In genomic region chr18:70046207-70046606, GRCh38 we compare ENCODE assay signal across 16 cellular contexts.
DNase-seq lines count a peak whose midpoint lies in the region; ATAC-seq and TF ChIP-seq lines count a peak whose summit lies in the region.
"Had no signal": no experiment of that assay in that cellular context is flagged by ENCODE, and none has a peak within 500 bp of the region (broad histone marks: within the 10 kb centered on the region; RNA-seq: fewer than 3 reads in every experiment).

No MANE protein-coding gene starts in this region.

- peak overlapping the region; percentile 76 for H4K91ac ChIP-seq in IMR-90 (ENCODE audit: insufficient read depth, low read depth, low read length)

- no peak overlapping the region for H2AK9ac ChIP-seq in IMR-90 (replicated peaks; ENCODE audit: low read depth, low read length, poor library complexity)

- TF ChIP-seq POLR2A in IMR-90 (IDR thresholded peaks at IDR 0.05; ENCODE audit: low read depth, low read length) = no peak

- in situ Hi-C loops in IMR-90 (cut with MboI; ENCODE audit: low sequenced_read_pairs) = no loop called here

- H2BK20ac ChIP-seq in IMR-90 (ENCODE audit: low read depth, low read length) = peak overlapping the region; percentile 78; the same call in 1 of the 2 replicates

- H4K20me1 ChIP-seq in IMR-90 (ENCODE audit: insufficient read depth, low read length) = no peaks in the 10 kb centered on the region

- CTCF ChIA-PET in IMR-90 (lab: Yijun Ruan, JAX) = no interaction called here

- H3K36me3 ChIP-seq in IMR-90 (ENCODE audit: control insufficient read depth, insufficient read depth, low read length) = no peaks in the 10 kb centered on the region; the same call in 1 of the 2 replicates
- peaks cover 4% of the 10 kb centered on the region for H3K36me3 ChIP-seq in skeletal muscle satellite cell (ENCODE audit: insufficient read depth, low read length)

- POLR2A ChIA-PET in IMR-90 (lab: Charles Lee; ENCODE audit: unreplicated experiment) = no interaction called here

- peak overlapping the region; percentile 60; the same call in 1 of the 2 replicates for H2AK5ac ChIP-seq in IMR-90 (ENCODE audit: low read depth, low read length)

- peak overlapping the region; percentile 94; the same call in 1 of the 2 replicates for H4K5ac ChIP-seq in IMR-90 (ENCODE audit: low read depth, low read length)

- H3K79me1 ChIP-seq in IMR-90 (ENCODE audit: low read depth in 1 of 2, low read length in 2 of 2) = peaks cover 0 to 13% of the 10 kb centered on the region in 2 experiments; a peak in 2 of 4 replicates

- H4K8ac ChIP-seq in IMR-90 (ENCODE audit: low read depth in 2 of 2, low read length in 2 of 2) = peak overlapping the region; percentile 46 to 75

- dilution Hi-C loops in IMR-90 (cut with HindIII; ENCODE audit: low sequenced_read_pairs, unreplicated experiment) = no loop called here

- H3K4me1 ChIP-seq in IMR-90 (ENCODE audit: control insufficient read depth, insufficient read depth, low read length) (peaks cover 9% of the 10 kb centered on the region), skeletal muscle satellite cell (ENCODE audit: control insufficient read depth, insufficient read depth, low read length) (peaks cover 53% of the 10 kb centered on the region)

- peaks cover 4% of the 10 kb centered on the region; the same call in 1 of the 2 replicates for H3K9me1 ChIP-seq in IMR-90 (ENCODE audit: insufficient read depth, low read length)

- peak overlapping the region; percentile 44 for H2AFZ ChIP-seq in IMR-90 (replicated peaks; ENCODE audit: low read length, poor library complexity)

- no peak overlapping the region for H3K23ac ChIP-seq in IMR-90 (ENCODE audit: low read depth, low read length)

- H3K27me3 ChIP-seq in IMR-90 (ENCODE audit: control insufficient read depth, insufficient read depth, low read length) (no peaks in the 10 kb centered on the region), skeletal muscle satellite cell (ENCODE audit: control insufficient read depth, insufficient read depth, low read length) (no peaks in the 10 kb centered on the region)
- H3K27me3 ChIP-seq: esophagus squamous epithelium had no signal

- ATAC-seq in IMR-90 (ENCODE audit: low read depth) = no peak
- ATAC-seq in left ventricle myocardium superior = peak; percentile 88
- no peak for ATAC-seq in GM21526 (IDR thresholded peaks at IDR 0.05; ENCODE audit: low FRiP score, unreplicated experiment)
- no peak for ATAC-seq in esophagus mucosa
- ATAC-seq in HG02642 (IDR thresholded peaks at IDR 0.05; ENCODE audit: poor library complexity, unreplicated experiment) = no peak

- no CpG with 5 or more reads among the region's 2 CpGs for WGBS in IMR-90 (ENCODE audit: extremely low coverage in 2 of 2, insufficient read length in 1 of 2), 2 experiments

- peak overlapping the region; percentile 99 for H2BK5ac ChIP-seq in IMR-90 (ENCODE audit: low read depth, low read length, poor library complexity, severe bottlenecking)

- no peaks in the 10 kb centered on the region for H3K9me3 ChIP-seq in IMR-90 (ENCODE audit: control insufficient read depth, insufficient read depth, low read length)
- no peaks in the 10 kb centered on the region for H3K9me3 ChIP-seq in skeletal muscle satellite cell (replicated peaks; ENCODE audit: low read length)
- H3K9me3 ChIP-seq: esophagus squamous epithelium had no signal

- H3K27ac ChIP-seq in IMR-90 (ENCODE audit: insufficient read depth, low read length) (peak overlapping the region; percentile 30), caudate nucleus (ENCODE audit: low read depth, low read length) (no peak overlapping the region)
- H3K27ac ChIP-seq: esophagus squamous epithelium had no signal

- no peak overlapping the region for H3K9ac ChIP-seq in IMR-90 (ENCODE audit: low read depth, low read length)
- peak overlapping the region; percentile 69 for H3K9ac ChIP-seq in skeletal muscle satellite cell (ENCODE audit: low read depth, low read length)

- no peak overlapping the region for H3K56ac ChIP-seq in IMR-90 (ENCODE audit: extremely low read depth, insufficient read depth, low read length)

- peak overlapping the region; percentile 57 for H3K18ac ChIP-seq in IMR-90 (ENCODE audit: low read depth, low read length)

- peak overlapping the region; percentile 49; the same call in 2 of the 3 replicates for H2BK15ac ChIP-seq in IMR-90 (ENCODE audit: low read depth, low read length)

- peak overlapping the region; percentile 86 for H3K4ac ChIP-seq in IMR-90 (ENCODE audit: low read depth, low read length)

- intact Hi-C loops in IMR-90 (cut with micrococcal nuclease) (loop anchor here (10.0 kb wide), 1 partner anchor 201 kb away; no protein-coding TSS in a partner anchor), left ventricle myocardium superior (cut with micrococcal nuclease) (no loop called here)

- peak overlapping the region; percentile 70 for H3K14ac ChIP-seq in IMR-90 (replicated peaks; ENCODE audit: low read depth, low read length)

- no TSS peak for BruUV-seq in IMR-90 (replicated peaks; lab: Mats Ljungman, UMichigan)

- peak overlapping the region; percentile 78 for H2BK120ac ChIP-seq in IMR-90 (ENCODE audit: low read depth, low read length)

- no peak for TF ChIP-seq CTCF in IMR-90 (conservative IDR thresholded peaks at IDR 0.05; ENCODE audit: low read depth, low read length)
- no peak for TF ChIP-seq CTCF in cardiac fibroblast (IDR thresholded peaks at IDR 0.05; ENCODE audit: low read depth, low read length)

- DNase-seq in IMR-90 = no peak
- DNase-seq in cardiac fibroblast (ENCODE audit: low read depth in 2 of 2) = peak; percentile 51 to 79
- no peak for DNase-seq in left ventricle myocardium superior
- no peak for DNase-seq in caudate nucleus (lab: John Stamatoyannopoulos, UW)
- DNase-seq: activated B cell treated with CpG ODN at 0.5 μM for 24 hours; activated naive CD4-positive, alpha-beta T cell treated with anti-CD3 and anti-CD28 coated beads, Interleukin-2, amount 50 U/mL, for 16 hours; CD4-positive, CD25-positive, alpha-beta regulatory T cell; esophagus squamous epithelium; naive B cell; NCI-H1105 treated with DMSO at 0.1 percent for 48 hours; NCI-H446; stimulated activated CD4-positive, alpha-beta T cell treated with anti-CD3 and anti-CD28 coated beads, Interleukin-4, amount 100 ng/mL, for 1 hour had no signal

- H3K4me3 ChIP-seq in IMR-90 (ENCODE audit: insufficient read depth, low read depth, low read length) = no peak overlapping the region
- H3K4me3 ChIP-seq in cardiac fibroblast (replicated peaks in 1 of 2; ENCODE audit: low read depth in 2 of 2, low read length in 2 of 2) = no peak overlapping the region
- peak overlapping the region; percentile 63 for H3K4me3 ChIP-seq in skeletal muscle satellite cell (ENCODE audit: low read length)
- H3K4me3 ChIP-seq: esophagus squamous epithelium had no signal

- no peak overlapping the region for H3K4me2 ChIP-seq in IMR-90 (ENCODE audit: low read depth, low read length)
- peak overlapping the region; percentile 68 for H3K4me2 ChIP-seq in skeletal muscle satellite cell (ENCODE audit: low read length)

- no peak for TF ChIP-seq RAD21 in IMR-90 (IDR thresholded peaks at IDR 0.05; ENCODE audit: low read length)

TF ChIP-seq in IMR-90, 13 proteins besides CTCF, POLR2A, EP300 and RAD21:
- TF ChIP-seq CHD1 (IDR thresholded peaks at IDR 0.05; ENCODE audit: low read depth, low read length) (no peak), NFE2L2 (IDR thresholded peaks at IDR 0.05; ENCODE audit: low read depth, low read length) (no peak), CEBPB (IDR thresholded peaks at IDR 0.05; ENCODE audit: low read depth, low read length) (no peak), RFX5 (IDR thresholded peaks at IDR 0.05; ENCODE audit: low read depth, low read length) (no peak)

Comparison
In these comparisons a context has a peak if more than half of its experiments do, and no peak if none do; other contexts are left out.
1. DNase-seq: peak in cardiac fibroblast (2 of 2); none in IMR-90 (single experiment), left ventricle myocardium superior (single experiment) and caudate nucleus (0 of 61).